In genomic region chr11:32982626-32983025, GRCh38 we compare ENCODE assay signal across 31 cellular contexts.
"Had no signal": no experiment of that assay in that cellular context is flagged by ENCODE, and none has a peak within 500 bp of the region (broad histone marks: within the 10 kb centered on the region; RNA-seq: fewer than 3 reads in every experiment).

No MANE protein-coding gene starts in this region.

- H3K27ac Mint-ChIP-seq: endodermal cell; nephron; stimulated activated memory B cell treated with anti-CD40 and anti-IgM and Interleukin-4, amounts not matched to agents 10 μg/mL and 1 μg/mL and 100 μg/mL, for 72 hours had no signal

- H3K4me2 ChIP-seq: hepatocyte had no signal

- H3K4me1 Mint-ChIP-seq: nephron; stimulated activated memory B cell treated with anti-CD40 and anti-IgM and Interleukin-4, amounts not matched to agents 10 μg/mL and 1 μg/mL and 100 μg/mL, for 72 hours had no signal

- H3K27me3 ChIP-seq: dorsolateral prefrontal cortex, gastrocnemius medialis, hepatocyte, ovary, spleen, testis, tibial artery, upper lobe of left lung, uterus had no signal

- H3K36me3 ChIP-seq: ovary, upper lobe of left lung, uterus had no signal

- H3K9me3 Mint-ChIP-seq: endodermal cell; naive thymus-derived CD4-positive, alpha-beta T cell; nephron; stimulated activated memory B cell treated with anti-CD40 and anti-IgM and Interleukin-4, amounts not matched to agents 10 μg/mL and 1 μg/mL and 100 μg/mL, for 72 hours had no signal

- H3K9me3 ChIP-seq: gastrocnemius medialis, ovary, psoas muscle, spleen, testis, tibial artery, upper lobe of left lung, uterus had no signal

- DNase-seq: dorsolateral prefrontal cortex; effector CD8-positive, alpha-beta T cell; endodermal cell; foreskin fibroblast; gastrocnemius medialis; head of caudate nucleus; kidney; mesenchymal stem cell; midbrain; naive thymus-derived CD4-positive, alpha-beta T cell; occipital lobe; ovary; posterior cingulate gyrus; psoas muscle; right cardiac atrium; spleen; stimulated activated CD4-positive, alpha-beta T cell treated with anti-CD3 and anti-CD28 coated beads, Interleukin-4, amount 100 ng/mL, for 4 hours; stimulated activated naive CD8-positive, alpha-beta T cell treated with anti-CD3 and anti-CD28 coated beads, Interleukin-15, Interleukin-2, amounts not matched to agents 100 U/mL and 50 U/mL, for 24 hours; substantia nigra; testis; tibial artery; upper lobe of left lung; uterus had no signal

- H3K4me3 Mint-ChIP-seq: endodermal cell; naive thymus-derived CD4-positive, alpha-beta T cell; nephron; stimulated activated memory B cell treated with anti-CD40 and anti-IgM and Interleukin-4, amounts not matched to agents 10 μg/mL and 1 μg/mL and 100 μg/mL, for 72 hours had no signal

- H2AFZ ChIP-seq: hepatocyte had no signal

- H3K4me3 ChIP-seq: dorsolateral prefrontal cortex, gastrocnemius medialis, hepatocyte, lung, ovary, psoas muscle, skin epidermis, spleen, testis, tibial artery, upper lobe of left lung, uterus had no signal

- ATAC-seq: esophagus mucosa; gastrocnemius medialis; left lobe of liver; naive thymus-derived CD4-positive, alpha-beta T cell; psoas muscle; right cardiac atrium; stimulated activated memory B cell treated with anti-CD40 and anti-IgM and Interleukin-4, amounts not matched to agents 10 μg/mL and 1 μg/mL and 100 μg/mL, for 72 hours; stimulated activated naive CD8-positive, alpha-beta T cell treated with anti-CD3 and anti-CD28 coated beads, Interleukin-15, Interleukin-2, amounts not matched to agents 100 U/mL and 50 U/mL, for 24 hours had no signal

- H3K4me1 ChIP-seq: gastrocnemius medialis, psoas muscle, spleen, testis, tibial artery, upper lobe of left lung, uterus had no signal

- H3K79me2 ChIP-seq: hepatocyte had no signal

- H3K27ac ChIP-seq: dorsolateral prefrontal cortex, epithelial cell of prostate, gastrocnemius medialis, hepatocyte, ovary, psoas muscle, skin epidermis, spleen, testis, tibial artery, upper lobe of left lung, uterus had no signal

- H3K27me3 Mint-ChIP-seq: naive thymus-derived CD4-positive, alpha-beta T cell; stimulated activated memory B cell treated with anti-CD40 and anti-IgM and Interleukin-4, amounts not matched to agents 10 μg/mL and 1 μg/mL and 100 μg/mL, for 72 hours had no signal
